ENCODE assay signal across 9 cellular contexts in the genomic region with DNA sequence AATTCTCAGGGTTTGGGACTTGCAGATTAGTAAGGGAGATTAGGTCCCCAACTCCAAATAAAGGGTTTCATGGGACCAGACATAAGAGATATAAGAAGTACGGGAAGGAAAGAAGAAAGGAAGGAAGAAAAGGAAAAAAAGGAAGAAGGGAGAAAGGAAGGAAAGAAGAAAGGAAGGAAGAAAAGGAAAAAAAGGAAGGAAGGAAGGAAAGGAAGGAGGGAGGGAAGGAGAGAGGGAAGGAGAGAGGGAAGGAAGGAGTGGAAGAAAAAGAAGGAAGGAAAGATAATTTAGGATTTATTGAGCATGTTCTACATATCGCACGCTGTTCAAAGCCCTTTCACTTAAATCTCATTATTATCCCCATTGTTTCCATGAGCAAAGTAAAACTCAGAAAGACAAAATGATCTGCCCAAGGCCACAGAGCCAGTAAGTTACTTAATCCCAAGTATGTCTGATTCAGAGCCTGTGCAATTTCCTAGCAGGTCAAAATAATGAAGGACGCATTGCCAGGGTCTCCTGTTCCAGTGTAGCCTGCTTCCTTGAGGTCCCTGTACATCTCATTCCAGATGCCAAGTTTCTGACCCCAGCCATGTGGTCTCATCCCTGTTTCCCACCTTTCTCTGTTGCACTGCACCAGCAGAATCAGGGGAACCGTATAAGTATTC. TPM values are rescaled to one million over a fixed set of nuclear protein-coding genes. Genes with fewer than 3 reads are reported as not detected.
DNase-seq lines count a peak whose midpoint lies in the region; ATAC-seq and TF ChIP-seq lines count a peak whose summit lies in the region.
"Had no signal": no experiment of that assay in that cellular context is flagged by ENCODE, and none has a peak within 500 bp of the region (broad histone marks: within the 10 kb centered on the region; RNA-seq: fewer than 3 reads in every experiment).

No MANE protein-coding gene starts in this region.

- POLR2A ChIA-PET in activated CD4-positive, alpha-beta memory T cell treated with anti-CD3 and anti-CD28 coated beads for 36 hours (lab: Charles Lee) = interaction anchor here (0.8 to 16.2 kb wide), 3 partner anchors 8 to 11 kb away, joined by 3 to 540 read pairs (median 8); no protein-coding TSS in a partner anchor

- no peak for DNase-seq in Jurkat, Clone E6-1 (ENCODE audit: low read depth, low spot score)
- DNase-seq in activated CD4-positive, alpha-beta memory T cell treated with anti-CD3 and anti-CD28 coated beads for 36 hours = no peak
- DNase-seq in fibroblast of pulmonary artery (ENCODE audit: low read depth) = peak; percentile 51
- no peak for DNase-seq in DMS153 treated with DMSO at 0.1 percent for 48 hours (lab: John Stamatoyannopoulos, UW; ENCODE audit: unreplicated experiment)
- DNase-seq: Karpas-422 had no signal

- intact Hi-C loops in activated CD4-positive, alpha-beta memory T cell treated with anti-CD3 and anti-CD28 coated beads for 36 hours (cut with micrococcal nuclease) = loop anchor here (1.0 kb wide), 1 partner anchor 9 kb away; no protein-coding TSS in a partner anchor

- CTCF ChIA-PET in activated CD4-positive, alpha-beta memory T cell treated with anti-CD3 and anti-CD28 coated beads for 36 hours (lab: Charles Lee) = interaction anchor here (1.5 to 28.1 kb wide), 3 partner anchors 10 to 14 kb away, joined by 4 to 795 read pairs (median 72); no protein-coding TSS in a partner anchor

- ATAC-seq in stimulated activated memory B cell treated with anti-CD40 and anti-IgM and Interleukin-4, amounts not matched to agents 10 μg/mL and 1 μg/mL and 100 μg/mL, for 72 hours = no peak
- no peak for ATAC-seq in activated CD4-positive, CD25-positive, alpha-beta regulatory T cell treated with anti-CD3 and anti-CD28 coated beads, Interleukin-2, amount 50 U/mL, for 24 hours
- ATAC-seq in HG02938 (IDR thresholded peaks at IDR 0.05; ENCODE audit: unreplicated experiment) = no peak

- H3K36me3 Mint-ChIP-seq in activated CD4-positive, alpha-beta memory T cell treated with anti-CD3 and anti-CD28 coated beads for 36 hours = peaks cover 7% of the 10 kb centered on the region
- H3K36me3 Mint-ChIP-seq in stimulated activated memory B cell treated with anti-CD40 and anti-IgM and Interleukin-4, amounts not matched to agents 10 μg/mL and 1 μg/mL and 100 μg/mL, for 72 hours = no peaks in the 10 kb centered on the region

- no peaks in the 10 kb centered on the region for H3K27me3 Mint-ChIP-seq in activated CD4-positive, alpha-beta memory T cell treated with anti-CD3 and anti-CD28 coated beads for 36 hours
- no peaks in the 10 kb centered on the region for H3K27me3 Mint-ChIP-seq in stimulated activated memory B cell treated with anti-CD40 and anti-IgM and Interleukin-4, amounts not matched to agents 10 μg/mL and 1 μg/mL and 100 μg/mL, for 72 hours

- H3K4me3 Mint-ChIP-seq in activated CD4-positive, alpha-beta memory T cell treated with anti-CD3 and anti-CD28 coated beads for 36 hours = no peak overlapping the region
- no peak overlapping the region for H3K4me3 Mint-ChIP-seq in stimulated activated memory B cell treated with anti-CD40 and anti-IgM and Interleukin-4, amounts not matched to agents 10 μg/mL and 1 μg/mL and 100 μg/mL, for 72 hours

- no peak for TF ChIP-seq CTCF in fibroblast of pulmonary artery (IDR thresholded peaks at IDR 0.05; ENCODE audit: low read length, missing control alignments)

- peak overlapping the region; percentile 93 for H3K27ac Mint-ChIP-seq in activated CD4-positive, alpha-beta memory T cell treated with anti-CD3 and anti-CD28 coated beads for 36 hours
- H3K27ac Mint-ChIP-seq in stimulated activated memory B cell treated with anti-CD40 and anti-IgM and Interleukin-4, amounts not matched to agents 10 μg/mL and 1 μg/mL and 100 μg/mL, for 72 hours = peak overlapping the region; percentile 85

- peaks cover 76% of the 10 kb centered on the region for H3K4me1 Mint-ChIP-seq in activated CD4-positive, alpha-beta memory T cell treated with anti-CD3 and anti-CD28 coated beads for 36 hours (ENCODE audit: low read depth)
- H3K4me1 Mint-ChIP-seq in stimulated activated memory B cell treated with anti-CD40 and anti-IgM and Interleukin-4, amounts not matched to agents 10 μg/mL and 1 μg/mL and 100 μg/mL, for 72 hours = peaks cover 56% of the 10 kb centered on the region

- H3K9me3 Mint-ChIP-seq in activated CD4-positive, alpha-beta memory T cell treated with anti-CD3 and anti-CD28 coated beads for 36 hours = no peaks in the 10 kb centered on the region
- H3K9me3 Mint-ChIP-seq in stimulated activated memory B cell treated with anti-CD40 and anti-IgM and Interleukin-4, amounts not matched to agents 10 μg/mL and 1 μg/mL and 100 μg/mL, for 72 hours = no peaks in the 10 kb centered on the region
- H3K9me3 Mint-ChIP-seq: activated T-helper 2 cell treated with anti-CD3 and anti-CD28 coated beads, Interferon-gamma antibody, Interleukin-2, Interleukin-4, amounts not matched to agents 10 μg/mL and 5 μg/mL and 100 μg/mL, durations not matched to agents 14 hours and 24 hours and 36 hours had no signal

- H3K4me3 ChIP-seq in Jurkat, Clone E6-1 (ENCODE audit: low read length) = peak overlapping the region; percentile 35
- no peak overlapping the region for H3K4me3 ChIP-seq in fibroblast of pulmonary artery (replicated peaks; ENCODE audit: low read depth, low read length)

RNA-seq across cellular contexts. Expression of gene HDAC7, which starts 3.9 kb away (rescaled TPM):
- polyA plus RNA-seq in Jurkat, Clone E6-1 (2012; ENCODE audit: insufficient read depth, insufficient read length) = 92.5 TPM
- total RNA-seq in activated CD4-positive, alpha-beta memory T cell treated with anti-CD3 and anti-CD28 coated beads for 36 hours = 100 to 1,000 TPM; 257 to 280 TPM

RNA-seq across cellular contexts. Expression of gene SLC48A1, which starts 50.5 kb away (rescaled TPM):
- polyA plus RNA-seq in Jurkat, Clone E6-1 (2012; ENCODE audit: insufficient read depth, insufficient read length) = 13.8 TPM
- 10 to 100 TPM; 13.7 to 16.2 TPM for total RNA-seq in activated CD4-positive, alpha-beta memory T cell treated with anti-CD3 and anti-CD28 coated beads for 36 hours
